15 cellular contexts compared by ENCODE assay signal in the genomic region with DNA sequence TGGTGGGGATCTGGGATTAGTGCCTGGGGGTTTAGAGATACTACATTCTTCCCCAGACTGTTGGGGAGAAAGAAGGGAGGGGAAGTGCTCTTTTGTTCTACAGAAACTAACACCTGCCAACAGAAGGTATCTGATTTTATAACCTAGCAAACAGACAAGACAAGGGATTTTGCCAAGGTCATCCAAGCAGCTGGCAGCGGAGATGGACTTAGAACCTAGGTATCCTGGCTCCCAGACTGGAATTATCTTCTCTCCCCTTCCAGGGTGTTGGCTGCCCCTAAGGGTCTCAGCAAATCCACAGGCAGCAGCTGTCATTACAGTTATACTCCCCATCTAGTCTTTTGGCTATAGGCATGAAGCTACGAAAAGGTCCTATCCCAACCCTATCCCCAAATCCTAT. TPM values are rescaled to one million over a fixed set of nuclear protein-coding genes. Genes with fewer than 3 reads are reported as not detected.
A peak's percentile ranks its signal among the peaks of the same experiment; 100 is the strongest.
DNase-seq lines count a peak whose midpoint lies in the region; ATAC-seq and TF ChIP-seq lines count a peak whose summit lies in the region.
"Had no signal": no experiment of that assay in that cellular context is flagged by ENCODE, and none has a peak within 500 bp of the region (broad histone marks: within the 10 kb centered on the region; RNA-seq: fewer than 3 reads in every experiment).

No MANE protein-coding gene starts in this region.

- peaks cover 7% of the 10 kb centered on the region for H3K27me3 Mint-ChIP-seq in GM23338 (ENCODE audit: insufficient read depth, low read depth, poor library complexity)
- H3K27me3 Mint-ChIP-seq: CD4-positive, CD25-positive, alpha-beta regulatory T cell had no signal

- H3F3A ChIP-seq in GM23338 (replicated peaks; ENCODE audit: low read depth) (0 out of 2 replicates have a peak, but pooled peaks cover 8% of the 10 kb centered on the region), PC-9 (ENCODE audit: insufficient read depth, low read depth) (peaks cover 77% of the 10 kb centered on the region), smooth muscle cell (ENCODE audit: low read depth) (peaks cover 58% of the 10 kb centered on the region)

- H2AFZ ChIP-seq in GM23338: no peak overlapping the region
- no peak overlapping the region for H2AFZ ChIP-seq in PC-9
- no peak overlapping the region for H2AFZ ChIP-seq in hepatocyte
- no peak overlapping the region for H2AFZ ChIP-seq in smooth muscle cell (ENCODE audit: low read depth)

- peaks cover 87% of the 10 kb centered on the region for H3K79me2 ChIP-seq in GM23338 (replicated peaks; ENCODE audit: insufficient read depth)
- peaks cover 94% of the 10 kb centered on the region for H3K79me2 ChIP-seq in PC-9 (ENCODE audit: low read depth)
- H3K79me2 ChIP-seq in hepatocyte: peaks cover 58% of the 10 kb centered on the region
- peaks cover 57% of the 10 kb centered on the region for H3K79me2 ChIP-seq in smooth muscle cell (ENCODE audit: low read depth)

- intact Hi-C loops in PC-9 (cut with micrococcal nuclease; ENCODE audit: unreplicated experiment): no loop called here

- H3K4me2 ChIP-seq in GM23338 (peak overlapping the region; percentile 69; the same call in 1 of the 2 replicates), PC-9 (peak overlapping the region; percentile 93; the same call in 1 of the 2 replicates), hepatocyte (peak overlapping the region; percentile 87), smooth muscle cell (no peak overlapping the region)

- no TSS peak for BruUV-seq in PC-9 (replicated peaks; lab: Mats Ljungman, UMichigan)

- TF ChIP-seq CTCF in GM23338 (conservative IDR thresholded peaks at IDR 0.05; ENCODE audit: low read depth in 2 of 2): no peak
- no peak for TF ChIP-seq CTCF in PC-9 (conservative IDR thresholded peaks at IDR 0.05)
- TF ChIP-seq CTCF in hepatocyte (IDR thresholded peaks at IDR 0.05; ENCODE audit: poor library complexity): no peak
- no peak for TF ChIP-seq CTCF in smooth muscle cell (IDR thresholded peaks at IDR 0.05; ENCODE audit: borderline replicate concordance, insufficient read depth, poor library complexity, severe bottlenecking)

- peaks cover 29% of the 10 kb centered on the region for H3K36me3 Mint-ChIP-seq in GM23338 (ENCODE audit: low read depth)
- H3K36me3 Mint-ChIP-seq: activated naive CD8-positive, alpha-beta T cell; CD4-positive, CD25-positive, alpha-beta regulatory T cell had no signal

- no peak for DNase-seq in GM23338 (ENCODE audit: low spot score)
- DNase-seq in PC-9: no peak
- no peak for DNase-seq in hepatocyte (ENCODE audit: low spot score)
- no peak for DNase-seq in smooth muscle cell (lab: John Stamatoyannopoulos, UW; ENCODE audit: unreplicated experiment)
- DNase-seq in midbrain (lab: John Stamatoyannopoulos, UW): no peak
- no peak for DNase-seq in cerebellar cortex (ENCODE audit: low spot score)
- DNase-seq in NCI-H774 (lab: John Stamatoyannopoulos, UW): no peak
- DNase-seq in dedifferentiated amniotic fluid mesenchymal stem cell (ENCODE audit: extremely low spot score): no peak
- DNase-seq: CD4-positive, CD25-positive, alpha-beta regulatory T cell; dorsolateral prefrontal cortex; NCI-H1436; T-helper 9 cell had no signal

- H3K9me2 ChIP-seq in GM23338 (ENCODE audit: insufficient read depth): no peaks in the 10 kb centered on the region
- no peaks in the 10 kb centered on the region for H3K9me2 ChIP-seq in PC-9 (ENCODE audit: insufficient read depth)
- H3K9me2 ChIP-seq in hepatocyte (replicated peaks; ENCODE audit: insufficient read depth): no peaks in the 10 kb centered on the region

- CTCF ChIA-PET in PC-9 (lab: Charles Lee): no interaction called here

- H3K9me3 ChIP-seq in PC-9 (ENCODE audit: insufficient read depth, low read depth) (no peaks in the 10 kb centered on the region), hepatocyte (ENCODE audit: low read depth) (no peaks in the 10 kb centered on the region), smooth muscle cell (replicated peaks; ENCODE audit: low read depth) (no peaks in the 10 kb centered on the region)

- H3K27ac Mint-ChIP-seq in GM23338: peak overlapping the region; percentile 78
- H3K27ac Mint-ChIP-seq: activated naive CD8-positive, alpha-beta T cell had no signal

- peaks cover 66% of the 10 kb centered on the region for H3K4me1 ChIP-seq in GM23338 (ENCODE audit: insufficient read depth)
- H3K4me1 ChIP-seq in PC-9 (replicated peaks; ENCODE audit: insufficient read depth): peaks cover 90% of the 10 kb centered on the region
- H3K4me1 ChIP-seq in hepatocyte (ENCODE audit: insufficient read depth): peaks cover 82% of the 10 kb centered on the region
- peaks cover 71% of the 10 kb centered on the region for H3K4me1 ChIP-seq in smooth muscle cell (ENCODE audit: low read depth)

- peaks cover 83% of the 10 kb centered on the region for H3K4me1 Mint-ChIP-seq in GM23338

- H4K20me1 ChIP-seq in GM23338 (replicated peaks; ENCODE audit: insufficient read depth) (0 out of 2 replicates have a peak, but pooled peaks cover 2% of the 10 kb centered on the region), PC-9 (ENCODE audit: insufficient read depth) (peaks cover 11% of the 10 kb centered on the region), hepatocyte (ENCODE audit: insufficient read depth, poor library complexity, severe bottlenecking) (peaks cover 5% of the 10 kb centered on the region), smooth muscle cell (ENCODE audit: low read depth) (peaks cover 34% of the 10 kb centered on the region)

- H3K9ac ChIP-seq in smooth muscle cell (ENCODE audit: low read depth): no peak overlapping the region

- H3K9me3 Mint-ChIP-seq in GM23338: no peaks in the 10 kb centered on the region
- H3K9me3 Mint-ChIP-seq: CD4-positive, CD25-positive, alpha-beta regulatory T cell had no signal

- H3K27me3 ChIP-seq in GM23338 (ENCODE audit: insufficient read depth): no peaks in the 10 kb centered on the region
- H3K27me3 ChIP-seq in PC-9 (ENCODE audit: insufficient read depth, low read depth): no peaks in the 10 kb centered on the region
- H3K27me3 ChIP-seq in hepatocyte: no peaks in the 10 kb centered on the region
- no peaks in the 10 kb centered on the region for H3K27me3 ChIP-seq in smooth muscle cell (ENCODE audit: low read depth)
- H3K27me3 ChIP-seq: dorsolateral prefrontal cortex had no signal

- no peak overlapping the region; the same call in 2 of the 3 replicates for H3K4me3 Mint-ChIP-seq in GM23338
- H3K4me3 Mint-ChIP-seq: activated naive CD8-positive, alpha-beta T cell; CD4-positive, CD25-positive, alpha-beta regulatory T cell had no signal

- WGBS in hepatocyte (ENCODE audit: low lambda C conversion rate, missing lambda C conversion rate): 86% methylated on average over 2 of the region's 2 CpGs
- 98% methylated on average over 2 of the region's 2 CpGs for WGBS in smooth muscle cell (ENCODE audit: low lambda C conversion rate)

- H3K27ac ChIP-seq in GM23338 (ENCODE audit: low read depth): 0 out of 2 replicates have a peak overlapping the region, but pooled peaks have one; percentile 96
- H3K27ac ChIP-seq in PC-9: no peak overlapping the region
- H3K27ac ChIP-seq in hepatocyte: peak overlapping the region; percentile 96
- H3K27ac ChIP-seq in smooth muscle cell (ENCODE audit: low read depth): peak overlapping the region; percentile 96

- H3K36me3 ChIP-seq in GM23338 (ENCODE audit: insufficient read depth) (no peaks in the 10 kb centered on the region), PC-9 (ENCODE audit: low read depth) (peaks cover 44% of the 10 kb centered on the region), hepatocyte (replicated peaks; ENCODE audit: insufficient read depth, low read depth) (no peaks in the 10 kb centered on the region), smooth muscle cell (ENCODE audit: low read depth) (no peaks in the 10 kb centered on the region)

- H3K4me3 ChIP-seq in GM23338: no peak overlapping the region
- H3K4me3 ChIP-seq in PC-9: no peak overlapping the region
- H3K4me3 ChIP-seq in hepatocyte: no peak overlapping the region
- H3K4me3 ChIP-seq in smooth muscle cell: no peak overlapping the region
- H3K4me3 ChIP-seq: dorsolateral prefrontal cortex had no signal

- ATAC-seq in GM23338: no peak

- POLR2A ChIA-PET in PC-9 (lab: Charles Lee; ENCODE audit: unreplicated experiment): no interaction called here

TF ChIP-seq in GM23338, 12 proteins besides CTCF, POLR2A, EP300 and RAD21 (continues in another document):
- no peak for TF ChIP-seq POLR2AphosphoS5 (IDR thresholded peaks at IDR 0.05; ENCODE audit: low read depth)

RNA-seq across cellular contexts. Expression of a gene that starts 8.4 kb away (rescaled TPM):
- 35.4 and 39.9 TPM in 2 replicates for total RNA-seq in GM23338 (2014; rRNA removed; shearing (Covaris generic))
- polyA plus RNA-seq in GM23338 (2016; fragmentation: Nextera tagmentation; extraction: Ambion mirVana): 28.5 and 29.7 TPM in 2 replicates
- 114 and 117 TPM in 2 replicates for total RNA-seq in PC-9 (2021)
- total RNA-seq in hepatocyte: 191 and 194 TPM in 2 replicates
- polyA plus RNA-seq in hepatocyte: 159 and 178 TPM in 2 replicates
- total RNA-seq in smooth muscle cell: 70.7 and 78.1 TPM in 2 replicates
- 45.0 and 122 TPM in 2 replicates for polyA plus RNA-seq in smooth muscle cell

RNA-seq across cellular contexts. Expression of a gene that starts 23.2 kb away (rescaled TPM):
- 12.5 and 21.5 TPM in 2 replicates for total RNA-seq in GM23338 (2014; rRNA removed; shearing (Covaris generic))
- polyA plus RNA-seq in GM23338 (2016; fragmentation: Nextera tagmentation; extraction: Ambion mirVana): 6.9 and 7.9 TPM in 2 replicates
- 35.1 and 38.8 TPM in 2 replicates for total RNA-seq in PC-9 (2021)
- total RNA-seq in hepatocyte: 42.0 and 50.7 TPM in 2 replicates
- polyA plus RNA-seq in hepatocyte: 28.9 and 35.8 TPM in 2 replicates
- total RNA-seq in smooth muscle cell: 14.5 and 15.2 TPM in 2 replicates
- polyA plus RNA-seq in smooth muscle cell: 17.0 and 24.7 TPM in 2 replicates

RNA-seq across cellular contexts. Expression of a gene that starts 31.7 kb away (rescaled TPM):
- total RNA-seq in GM23338 (2014; rRNA removed; shearing (Covaris generic)): 4.2 and 5.1 TPM in 2 replicates
- polyA plus RNA-seq in GM23338 (2016; fragmentation: Nextera tagmentation; extraction: Ambion mirVana) (3.3 and 4.0 TPM in 2 replicates), hepatocyte (0.50 TPM in 1 of 2 replicates, not detected in the other), smooth muscle cell (not detected in 2 replicates)
- total RNA-seq in PC-9 (2021) (0.33 and 0.60 TPM in 2 replicates), hepatocyte (0.57 TPM in 1 of 2 replicates, not detected in the other), smooth muscle cell (not detected in 2 replicates)
- total RNA-seq: CD4-positive, CD25-positive, alpha-beta regulatory T cell; lung microvascular endothelial cell; renal cortical epithelial cell had no signal

RNA-seq across cellular contexts. Expression of a gene that starts 33.2 kb away (rescaled TPM):
- 0.66 and 1.4 TPM in 2 replicates for total RNA-seq in GM23338 (2014; rRNA removed; shearing (Covaris generic))
- polyA plus RNA-seq in GM23338 (2016; fragmentation: Nextera tagmentation; extraction: Ambion mirVana) (0.42 and 0.44 TPM in 2 replicates), hepatocyte (not detected in 2 replicates), smooth muscle cell (not detected in 2 replicates)
- total RNA-seq in PC-9 (2021) (not detected in 2 replicates), hepatocyte (not detected in 2 replicates), smooth muscle cell (not detected in 2 replicates)
- total RNA-seq: CD4-positive, CD25-positive, alpha-beta regulatory T cell; lung microvascular endothelial cell; renal cortical epithelial cell had no signal
- polyA plus RNA-seq: CD4-positive, CD25-positive, alpha-beta regulatory T cell had no signal

RNA-seq across cellular contexts. Expression of a gene that starts 38.3 kb away (rescaled TPM):
- total RNA-seq in GM23338 (2014; rRNA removed; shearing (Covaris generic)): not detected in 2 replicates
- polyA plus RNA-seq in GM23338 (2016; fragmentation: Nextera tagmentation; extraction: Ambion mirVana) (not detected in 2 replicates), hepatocyte (0.23 TPM in 1 of 2 replicates, not detected in the other), smooth muscle cell (0.06 TPM in 1 of 2 replicates, not detected in the other)
- total RNA-seq in PC-9 (2021) (0.23 TPM in 1 of 2 replicates, not detected in the other), hepatocyte (not detected in 2 replicates), smooth muscle cell (not detected in 2 replicates)
- total RNA-seq: CD4-positive, CD25-positive, alpha-beta regulatory T cell; lung microvascular endothelial cell; renal cortical epithelial cell had no signal
